ENCODE assay signal across 8 cellular contexts in the genomic region with DNA sequence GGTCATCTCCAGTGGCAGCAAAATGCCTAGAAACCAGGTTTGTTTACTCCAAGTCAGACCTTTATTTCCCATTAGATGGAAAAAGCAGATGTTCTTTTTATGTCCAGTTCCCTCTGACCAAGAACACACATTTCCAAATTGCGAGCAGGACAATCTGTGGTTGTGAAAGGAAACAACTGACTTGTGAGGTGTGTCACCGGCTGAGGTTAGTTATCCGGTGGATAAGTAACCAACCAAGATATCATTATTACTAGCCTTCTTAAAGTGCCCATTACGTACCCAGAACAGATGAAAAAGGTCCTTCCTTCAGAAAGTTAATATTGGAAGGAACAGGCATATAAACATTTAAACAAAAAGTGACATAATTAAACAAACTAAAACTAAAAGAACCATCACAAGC.
DNase-seq lines count a peak whose midpoint lies in the region; ATAC-seq and TF ChIP-seq lines count a peak whose summit lies in the region.

No MANE protein-coding gene starts in this region.

- H2AFZ ChIP-seq in Karpas-422 (ENCODE audit: low read length): no peak overlapping the region

- H3K36me3 ChIP-seq in Karpas-422 (ENCODE audit: insufficient read depth, low read length): no peaks in the 10 kb centered on the region
- no peaks in the 10 kb centered on the region for H3K36me3 ChIP-seq in heart right ventricle
- H3K36me3 ChIP-seq in tibial nerve: no peaks in the 10 kb centered on the region

- H3K27me3 ChIP-seq in Karpas-422 (ENCODE audit: low read length) (no peaks in the 10 kb centered on the region), heart right ventricle (no peaks in the 10 kb centered on the region), tibial nerve (no peaks in the 10 kb centered on the region)

- no peaks in the 10 kb centered on the region for H3K9me3 ChIP-seq in Karpas-422 (ENCODE audit: low read length)
- no peaks in the 10 kb centered on the region for H3K9me3 ChIP-seq in heart right ventricle
- H3K9me3 ChIP-seq in tibial nerve: no peaks in the 10 kb centered on the region

- no peak for TF ChIP-seq CTCF in heart right ventricle (IDR thresholded peaks at IDR 0.05)
- no peak for TF ChIP-seq CTCF in tibial nerve (IDR thresholded peaks at IDR 0.05)
- no peak for TF ChIP-seq CTCF in WTC11 (IDR thresholded peaks at IDR 0.05)

- H3K27ac ChIP-seq in Karpas-422 (ENCODE audit: low read length): peak overlapping the region; percentile 63
- peak overlapping the region in 7 of 10 donors; percentile 9 to 69 (median 61) for H3K27ac ChIP-seq in heart right ventricle
- peak overlapping the region in 3 of 4 donors; percentile 53 to 85 (median 61) for H3K27ac ChIP-seq in tibial nerve

- no peak overlapping the region for H3K4me3 ChIP-seq in Karpas-422 (ENCODE audit: low read length)
- H3K4me3 ChIP-seq in heart right ventricle: no peak overlapping the region
- no peak overlapping the region for H3K4me3 ChIP-seq in tibial nerve

- no peak overlapping the region for H3K4me3 Mint-ChIP-seq in WTC11

- DNase-seq in Karpas-422 (no peak), heart right ventricle (peak in 1 of 2 donors; percentile 13), tibial nerve (ENCODE audit: low spot score in 2 of 2) (peak in 1 of 2 donors; percentile 54), DMS153 treated with DMSO at 0.1 percent for 48 hours (lab: John Stamatoyannopoulos, UW; ENCODE audit: unreplicated experiment) (no peak), NCI-H1436 treated with DMSO at 0.1 percent for 48 hours (lab: John Stamatoyannopoulos, UW) (no peak), WTC11 (ENCODE audit: low spot score) (no peak), NCI-H2081 (lab: John Stamatoyannopoulos, UW) (no peak)

- CTCF ChIA-PET in WTC11 (lab: Charles Lee): no interaction called here

- intact Hi-C loops in heart right ventricle (cut with DNase I): loop anchor here (2.0 to 10.0 kb wide), 13 partner anchors 248 to 656 kb away; no protein-coding TSS in a partner anchor

- H4K20me1 ChIP-seq in Karpas-422 (ENCODE audit: insufficient read depth, low read depth, low read length): no peaks in the 10 kb centered on the region

- H3K4me1 ChIP-seq in Karpas-422 (ENCODE audit: low read length): peaks cover 35% of the 10 kb centered on the region
- peaks cover 8 to 48% (median 29%) of the 10 kb centered on the region in 9 donors for H3K4me1 ChIP-seq in heart right ventricle
- H3K4me1 ChIP-seq in tibial nerve: peaks cover 0 to 62% (median 17%) of the 10 kb centered on the region in 4 donors

- WGBS in heart right ventricle, 2 donors: 21 to 24% methylated on average over 4 of the region's 4 CpGs
- WGBS in tibial nerve, 2 donors: 54 to 57% methylated on average over 4 of the region's 4 CpGs

- TF ChIP-seq EP300 in tibial nerve (IDR thresholded peaks at IDR 0.05): peak; percentile 48 to 80

- peak overlapping the region; percentile 0 for H3K4me2 ChIP-seq in Karpas-422 (ENCODE audit: low read depth, low read length, poor library complexity, severe bottlenecking)

- H3K9ac ChIP-seq in Karpas-422 (ENCODE audit: low read length): no peak overlapping the region

- H3K9me2 ChIP-seq in Karpas-422 (replicated peaks; ENCODE audit: insufficient read depth, low read length): no peaks in the 10 kb centered on the region

- no peaks in the 10 kb centered on the region for H3K36me3 Mint-ChIP-seq in WTC11

- ATAC-seq in GM21619 (IDR thresholded peaks at IDR 0.05; ENCODE audit: unreplicated experiment) (peak; percentile 72), heart right ventricle (peak in 6 of 8 donors; percentile 40 to 75 (median 64)), WTC11 (no peak)

- TF ChIP-seq POLR2A in tibial nerve (IDR thresholded peaks at IDR 0.05): no peak

- no peaks in the 10 kb centered on the region for H3K9me3 Mint-ChIP-seq in WTC11

- H3K79me2 ChIP-seq in Karpas-422 (ENCODE audit: low read length): no peaks in the 10 kb centered on the region

- H3K27me3 Mint-ChIP-seq in WTC11 (ENCODE audit: low read depth): no peaks in the 10 kb centered on the region

- 0 out of 2 replicates have a peak, but pooled peaks cover 3% of the 10 kb centered on the region for H3K4me1 Mint-ChIP-seq in WTC11

- POLR2A ChIA-PET in WTC11 (lab: Charles Lee): no interaction called here

- no peak overlapping the region for H3K27ac Mint-ChIP-seq in WTC11

TF ChIP-seq in WTC11, 78 proteins besides CTCF, POLR2A, EP300 and RAD21 (continues in another document):
- TF ChIP-seq EMX1 (CRISPR knock-in tag; IDR thresholded peaks at IDR 0.05) (no peak), SMAD3 (CRISPR knock-in tag; IDR thresholded peaks at IDR 0.05; ENCODE audit: borderline replicate concordance) (no peak), ETV6 (CRISPR knock-in tag; IDR thresholded peaks at IDR 0.05) (no peak), JAZF1 (CRISPR knock-in tag; IDR thresholded peaks at IDR 0.05) (no peak), FOXK1 (CRISPR knock-in tag; IDR thresholded peaks at IDR 0.05) (no peak)
- TF ChIP-seq, protein P1, sequence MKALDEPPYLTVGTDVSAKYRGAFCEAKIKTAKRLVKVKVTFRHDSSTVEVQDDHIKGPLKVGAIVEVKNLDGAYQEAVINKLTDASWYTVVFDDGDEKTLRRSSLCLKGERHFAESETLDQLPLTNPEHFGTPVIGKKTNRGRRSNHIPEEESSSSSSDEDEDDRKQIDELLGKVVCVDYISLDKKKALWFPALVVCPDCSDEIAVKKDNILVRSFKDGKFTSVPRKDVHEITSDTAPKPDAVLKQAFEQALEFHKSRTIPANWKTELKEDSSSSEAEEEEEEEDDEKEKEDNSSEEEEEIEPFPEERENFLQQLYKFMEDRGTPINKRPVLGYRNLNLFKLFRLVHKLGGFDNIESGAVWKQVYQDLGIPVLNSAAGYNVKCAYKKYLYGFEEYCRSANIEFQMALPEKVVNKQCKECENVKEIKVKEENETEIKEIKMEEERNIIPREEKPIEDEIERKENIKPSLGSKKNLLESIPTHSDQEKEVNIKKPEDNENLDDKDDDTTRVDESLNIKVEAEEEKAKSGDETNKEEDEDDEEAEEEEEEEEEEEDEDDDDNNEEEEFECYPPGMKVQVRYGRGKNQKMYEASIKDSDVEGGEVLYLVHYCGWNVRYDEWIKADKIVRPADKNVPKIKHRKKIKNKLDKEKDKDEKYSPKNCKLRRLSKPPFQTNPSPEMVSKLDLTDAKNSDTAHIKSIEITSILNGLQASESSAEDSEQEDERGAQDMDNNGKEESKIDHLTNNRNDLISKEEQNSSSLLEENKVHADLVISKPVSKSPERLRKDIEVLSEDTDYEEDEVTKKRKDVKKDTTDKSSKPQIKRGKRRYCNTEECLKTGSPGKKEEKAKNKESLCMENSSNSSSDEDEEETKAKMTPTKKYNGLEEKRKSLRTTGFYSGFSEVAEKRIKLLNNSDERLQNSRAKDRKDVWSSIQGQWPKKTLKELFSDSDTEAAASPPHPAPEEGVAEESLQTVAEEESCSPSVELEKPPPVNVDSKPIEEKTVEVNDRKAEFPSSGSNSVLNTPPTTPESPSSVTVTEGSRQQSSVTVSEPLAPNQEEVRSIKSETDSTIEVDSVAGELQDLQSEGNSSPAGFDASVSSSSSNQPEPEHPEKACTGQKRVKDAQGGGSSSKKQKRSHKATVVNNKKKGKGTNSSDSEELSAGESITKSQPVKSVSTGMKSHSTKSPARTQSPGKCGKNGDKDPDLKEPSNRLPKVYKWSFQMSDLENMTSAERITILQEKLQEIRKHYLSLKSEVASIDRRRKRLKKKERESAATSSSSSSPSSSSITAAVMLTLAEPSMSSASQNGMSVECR (CRISPR knock-in tag; IDR thresholded peaks at IDR 0.05; ENCODE audit: borderline replicate concordance): no peak
- TF ChIP-seq, protein P2, sequence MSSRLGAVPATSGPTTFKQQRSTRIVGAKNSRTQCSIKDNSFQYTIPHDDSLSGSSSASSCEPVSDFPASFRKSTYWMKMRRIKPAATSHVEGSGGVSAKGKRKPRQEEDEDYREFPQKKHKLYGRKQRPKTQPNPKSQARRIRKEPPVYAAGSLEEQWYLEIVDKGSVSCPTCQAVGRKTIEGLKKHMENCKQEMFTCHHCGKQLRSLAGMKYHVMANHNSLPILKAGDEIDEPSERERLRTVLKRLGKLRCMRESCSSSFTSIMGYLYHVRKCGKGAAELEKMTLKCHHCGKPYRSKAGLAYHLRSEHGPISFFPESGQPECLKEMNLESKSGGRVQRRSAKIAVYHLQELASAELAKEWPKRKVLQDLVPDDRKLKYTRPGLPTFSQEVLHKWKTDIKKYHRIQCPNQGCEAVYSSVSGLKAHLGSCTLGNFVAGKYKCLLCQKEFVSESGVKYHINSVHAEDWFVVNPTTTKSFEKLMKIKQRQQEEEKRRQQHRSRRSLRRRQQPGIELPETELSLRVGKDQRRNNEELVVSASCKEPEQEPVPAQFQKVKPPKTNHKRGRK (CRISPR knock-in tag; IDR thresholded peaks at IDR 0.05; ENCODE audit: borderline replicate concordance): no peak
- TF ChIP-seq, protein P3, sequence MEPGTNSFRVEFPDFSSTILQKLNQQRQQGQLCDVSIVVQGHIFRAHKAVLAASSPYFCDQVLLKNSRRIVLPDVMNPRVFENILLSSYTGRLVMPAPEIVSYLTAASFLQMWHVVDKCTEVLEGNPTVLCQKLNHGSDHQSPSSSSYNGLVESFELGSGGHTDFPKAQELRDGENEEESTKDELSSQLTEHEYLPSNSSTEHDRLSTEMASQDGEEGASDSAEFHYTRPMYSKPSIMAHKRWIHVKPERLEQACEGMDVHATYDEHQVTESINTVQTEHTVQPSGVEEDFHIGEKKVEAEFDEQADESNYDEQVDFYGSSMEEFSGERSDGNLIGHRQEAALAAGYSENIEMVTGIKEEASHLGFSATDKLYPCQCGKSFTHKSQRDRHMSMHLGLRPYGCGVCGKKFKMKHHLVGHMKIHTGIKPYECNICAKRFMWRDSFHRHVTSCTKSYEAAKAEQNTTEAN (CRISPR knock-in tag; IDR thresholded peaks at IDR 0.05): no peak
- TF ChIP-seq, protein P4, sequence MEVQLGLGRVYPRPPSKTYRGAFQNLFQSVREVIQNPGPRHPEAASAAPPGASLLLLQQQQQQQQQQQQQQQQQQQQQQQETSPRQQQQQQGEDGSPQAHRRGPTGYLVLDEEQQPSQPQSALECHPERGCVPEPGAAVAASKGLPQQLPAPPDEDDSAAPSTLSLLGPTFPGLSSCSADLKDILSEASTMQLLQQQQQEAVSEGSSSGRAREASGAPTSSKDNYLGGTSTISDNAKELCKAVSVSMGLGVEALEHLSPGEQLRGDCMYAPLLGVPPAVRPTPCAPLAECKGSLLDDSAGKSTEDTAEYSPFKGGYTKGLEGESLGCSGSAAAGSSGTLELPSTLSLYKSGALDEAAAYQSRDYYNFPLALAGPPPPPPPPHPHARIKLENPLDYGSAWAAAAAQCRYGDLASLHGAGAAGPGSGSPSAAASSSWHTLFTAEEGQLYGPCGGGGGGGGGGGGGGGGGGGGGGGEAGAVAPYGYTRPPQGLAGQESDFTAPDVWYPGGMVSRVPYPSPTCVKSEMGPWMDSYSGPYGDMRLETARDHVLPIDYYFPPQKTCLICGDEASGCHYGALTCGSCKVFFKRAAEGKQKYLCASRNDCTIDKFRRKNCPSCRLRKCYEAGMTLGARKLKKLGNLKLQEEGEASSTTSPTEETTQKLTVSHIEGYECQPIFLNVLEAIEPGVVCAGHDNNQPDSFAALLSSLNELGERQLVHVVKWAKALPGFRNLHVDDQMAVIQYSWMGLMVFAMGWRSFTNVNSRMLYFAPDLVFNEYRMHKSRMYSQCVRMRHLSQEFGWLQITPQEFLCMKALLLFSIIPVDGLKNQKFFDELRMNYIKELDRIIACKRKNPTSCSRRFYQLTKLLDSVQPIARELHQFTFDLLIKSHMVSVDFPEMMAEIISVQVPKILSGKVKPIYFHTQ (CRISPR knock-in tag; IDR thresholded peaks at IDR 0.05): no peak
